8 cellular contexts compared by ENCODE assay signal in the genomic region with DNA sequence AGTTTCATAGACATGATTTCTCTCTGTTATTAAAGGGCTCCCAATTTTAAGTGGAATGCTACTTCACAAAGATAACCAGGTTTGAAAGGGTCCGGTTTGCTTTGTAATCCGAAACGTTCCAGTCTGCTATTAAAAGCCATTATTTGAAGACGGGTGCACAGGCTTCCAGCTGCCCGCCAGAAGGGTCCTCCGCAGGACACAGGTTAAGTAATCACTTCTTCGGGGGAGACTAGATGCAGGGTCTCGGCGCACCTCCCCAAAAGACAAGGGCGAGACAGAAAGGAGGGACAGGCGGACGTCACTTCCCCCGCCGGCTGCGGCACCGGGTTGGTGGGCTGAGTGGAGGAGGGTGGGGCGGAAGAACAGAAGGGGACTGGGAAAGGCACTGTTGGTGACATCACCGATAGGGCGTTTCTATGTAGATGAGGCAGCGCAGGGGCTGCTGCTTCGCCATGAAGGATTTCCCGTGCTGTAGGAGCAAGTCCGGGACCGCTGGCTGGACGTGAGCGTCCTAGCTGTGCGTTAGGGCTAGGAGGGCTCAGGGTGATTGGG.
A peak's percentile ranks its signal among the peaks of the same experiment; 100 is the strongest.
DNase-seq lines count a peak whose midpoint lies in the region; ATAC-seq, FAIRE-seq and TF ChIP-seq lines count a peak whose summit lies in the region.

No MANE protein-coding gene starts in this region.

- ATAC-seq in HG03439 (IDR thresholded peaks at IDR 0.05; ENCODE audit: unreplicated experiment) = peak; percentile 85

- TF ChIP-seq CTCF in AG10803 (conservative IDR thresholded peaks at IDR 0.05; ENCODE audit: low read length) = no peak

- DNase-seq in AG10803 (ENCODE audit: low read depth) (peak; percentile 99), GM19239 (ENCODE audit: insufficient read length, low spot score) (peak; percentile 88), NCI-H510A (lab: John Stamatoyannopoulos, UW) (peak; percentile 99), dedifferentiated amniotic fluid mesenchymal stem cell (ENCODE audit: extremely low spot score) (peak; percentile 99), left kidney (ENCODE audit: low read depth, low spot score) (peak; percentile 99)
- peak; percentile 98 for DNase-seq in activated CD4-positive, alpha-beta T cell treated with anti-CD3 and anti-CD28 coated beads for 24 hours (ENCODE audit: low read depth in 2 of 2)
- DNase-seq in stimulated activated CD4-positive, alpha-beta T cell treated with anti-CD3 and anti-CD28 coated beads, Interleukin-1b, Interleukin-23, amount 100 ng/mL, for 48 hours = peak; percentile 99

- FAIRE-seq in GM19239 (lab: Jason Lieb, UNC) = peak; percentile 100

- peak overlapping the region; percentile 62 for H3K4me3 ChIP-seq in AG10803 (ENCODE audit: low read length)

Comparison
In these comparisons a context has a peak if more than half of its experiments do, and no peak if none do; other contexts are left out.
1. Peak in every context shown above with its lines: DNase-seq, ATAC-seq and H3K4me3 ChIP-seq.